ENCODE assay signal across 16 cellular contexts in genomic region chr11:72755794-72756285, GRCh38.
"Had no signal": no experiment of that assay in that cellular context is flagged by ENCODE, and none has a peak within 500 bp of the region (broad histone marks: within the 10 kb centered on the region; RNA-seq: fewer than 3 reads in every experiment).

No MANE protein-coding gene starts in this region.

- H3K9me3 Mint-ChIP-seq: activated CD4-positive, alpha-beta memory T cell treated with anti-CD3 and anti-CD28 coated beads for 36 hours; activated T-cell treated with anti-CD3 and anti-CD28 coated beads, Interleukin-2, amount 50 U/mL, for 72 hours; stimulated activated naive CD8-positive, alpha-beta T cell treated with anti-CD3 and anti-CD28 coated beads, Interleukin-15, Interleukin-2, amounts not matched to agents 100 ng/mL and 50 ng/mL, for 24 hours had no signal

- H3K27me3 Mint-ChIP-seq: activated CD4-positive, alpha-beta memory T cell treated with anti-CD3 and anti-CD28 coated beads for 36 hours; stimulated activated naive CD8-positive, alpha-beta T cell treated with anti-CD3 and anti-CD28 coated beads, Interleukin-15, Interleukin-2, amounts not matched to agents 100 ng/mL and 50 ng/mL, for 24 hours had no signal

- DNase-seq: activated CD4-positive, alpha-beta memory T cell treated with anti-CD3 and anti-CD28 coated beads for 36 hours; activated CD4-positive, alpha-beta T cell treated with anti-CD3 and anti-CD28 coated beads for 1 hour; activated CD8-positive, alpha-beta memory T cell treated with anti-CD3 and anti-CD28 coated beads, Interleukin-2, amount 50 U/mL, for 4 hours; activated gamma-delta T cell treated with Interleukin-2 at 50 U/mL for 16 hours; activated T-cell treated with anti-CD3 and anti-CD28 coated beads, Interleukin-2, amount 50 U/mL, for 72 hours; esophagus squamous epithelium; foreskin fibroblast; glutamatergic neuron; left colon; mesendoderm; nucleus accumbens; stimulated activated CD4-positive, alpha-beta T cell treated with anti-CD3 and anti-CD28 coated beads, Interleukin-2, amount 100 ng/mL, for 24 hours; T1000; upper lobe of right lung had no signal

- ATAC-seq: activated T-cell treated with anti-CD3 and anti-CD28 coated beads, Interleukin-2, amount 50 U/mL, for 72 hours; left colon; sciatic nerve; upper lobe of right lung had no signal

- H3K27ac Mint-ChIP-seq: activated CD4-positive, alpha-beta memory T cell treated with anti-CD3 and anti-CD28 coated beads for 36 hours; activated T-cell treated with anti-CD3 and anti-CD28 coated beads, Interleukin-2, amount 50 U/mL, for 72 hours; stimulated activated naive CD8-positive, alpha-beta T cell treated with anti-CD3 and anti-CD28 coated beads, Interleukin-15, Interleukin-2, amounts not matched to agents 100 ng/mL and 50 ng/mL, for 24 hours had no signal

- H3K4me3 Mint-ChIP-seq: activated CD4-positive, alpha-beta memory T cell treated with anti-CD3 and anti-CD28 coated beads for 36 hours; activated T-cell treated with anti-CD3 and anti-CD28 coated beads, Interleukin-2, amount 50 U/mL, for 72 hours; stimulated activated naive CD8-positive, alpha-beta T cell treated with anti-CD3 and anti-CD28 coated beads, Interleukin-15, Interleukin-2, amounts not matched to agents 100 ng/mL and 50 ng/mL, for 24 hours had no signal
